In genomic region chr11:50030193-50030592, GRCh38 we compare ENCODE assay signal across 23 cellular contexts. TPM values are rescaled to one million over a fixed set of nuclear protein-coding genes. Genes with fewer than 3 reads are reported as not detected.
DNase-seq lines count a peak whose midpoint lies in the region; ATAC-seq and TF ChIP-seq lines count a peak whose summit lies in the region.
"Had no signal": no experiment of that assay in that cellular context is flagged by ENCODE, and none has a peak within 500 bp of the region (broad histone marks: within the 10 kb centered on the region; RNA-seq: fewer than 3 reads in every experiment).

No MANE protein-coding gene starts in this region.

- H3K4me1 ChIP-seq in heart left ventricle = peaks cover 0 to 3% (median 0%) of the 10 kb centered on the region in 12 donors
- H3K4me1 ChIP-seq: BE2C; BLaER1 treated with 17β-estradiol and CSF1 and Interleukin-3, amounts not matched to agents 10 nM and 100 nM; HAP-1 had no signal

- no peak overlapping the region for H3K4me3 ChIP-seq in heart left ventricle
- H3K4me3 ChIP-seq: BLaER1 treated with 17β-estradiol and CSF1 and Interleukin-3, amounts not matched to agents 10 nM and 100 nM; GM12878; GM23338; HAP-1 had no signal

- H3K9me3 ChIP-seq in heart left ventricle = peaks cover 0 to 9% (median 0%) of the 10 kb centered on the region in 12 donors
- H3K9me3 ChIP-seq: BE2C, HAP-1 had no signal

- TF ChIP-seq POLR2A in heart left ventricle (IDR thresholded peaks at IDR 0.05) = no peak

- no peak overlapping the region for H3K27ac ChIP-seq in heart left ventricle
- H3K27ac ChIP-seq: 22Rv1; BLaER1 treated with 17β-estradiol and CSF1 and Interleukin-3, amounts not matched to agents 10 nM and 100 nM had no signal

- peak; percentile 89 for ATAC-seq in Right ventricle myocardium inferior
- peak; percentile 55 to 94 (median 84) for ATAC-seq in heart left ventricle
- ATAC-seq in left ventricle myocardium superior = peak; percentile 90
- ATAC-seq: GM12878, GM23338 had no signal

- H3K36me3 ChIP-seq in heart left ventricle = no peaks in the 10 kb centered on the region
- H3K36me3 ChIP-seq: BE2C; BLaER1 treated with 17β-estradiol and CSF1 and Interleukin-3, amounts not matched to agents 10 nM and 100 nM; HAP-1 had no signal

- no peaks in the 10 kb centered on the region for H3K27me3 ChIP-seq in heart left ventricle
- H3K27me3 ChIP-seq: BE2C; BLaER1 treated with 17β-estradiol and CSF1 and Interleukin-3, amounts not matched to agents 10 nM and 100 nM had no signal

- intact Hi-C loops in Right ventricle myocardium inferior (cut with DNase I) (no loop called here), cardiac septum (cut with DNase I) (no loop called here), heart left ventricle (cut with DNase I) (no loop called here), left ventricle myocardium superior (cut with micrococcal nuclease) (no loop called here)

- no peak for TF ChIP-seq CTCF in heart left ventricle (IDR thresholded peaks at IDR 0.05)

- DNase-seq in Right ventricle myocardium inferior (ENCODE audit: missing footprints) = no peak
- no peak for DNase-seq in cardiac septum (ENCODE audit: low spot score)
- DNase-seq in heart left ventricle = no peak
- DNase-seq in left ventricle myocardium superior = no peak
- DNase-seq in stromal cell of bone marrow (ENCODE audit: low read depth) = peak; percentile 9
- DNase-seq in H4 (ENCODE audit: low spot score) = no peak
- no peak for DNase-seq in SHP77 treated with DMSO at 0.1 percent for 48 hours (lab: John Stamatoyannopoulos, UW)
- DNase-seq in activated CD4-positive, alpha-beta T cell treated with anti-CD3 and anti-CD28 coated beads, Interleukin-2, amount 50 U/mL, for 48 hours = no peak
- DNase-seq: BE2C; CD4-positive, alpha-beta T cell; CD8-positive, alpha-beta memory T cell; DMS 273 treated with DMSO at 0.1 percent for 48 hours; DMS79; EL; GDM1; HFFc6 had no signal

- WGBS in heart left ventricle, 4 donors = 13 to 48% (median 28%) methylated on average over 1 of the region's 1 CpG

RNA-seq across cellular contexts. Expression of gene OR4C45, which starts 2.5 kb away (rescaled TPM):
- total RNA-seq in Right ventricle myocardium inferior (not detected), cardiac septum (not detected), heart left ventricle (not detected), left ventricle myocardium superior (not detected)
- not detected for polyA plus RNA-seq in heart left ventricle
- not detected in 2 replicates for total RNA-seq in H4 (2014; rRNA removed; shearing (Covaris generic))
- total RNA-seq: CD4-positive, alpha-beta T cell; CD8-positive, alpha-beta memory T cell; GM12878; GM23338; HFFc6 had no signal
- polyA plus RNA-seq: AG04450; CD14-positive monocyte; CD8-positive, alpha-beta memory T cell; GM12878; GM23338 had no signal

RNA-seq across cellular contexts. Expression of gene OR4C12, which starts 47.9 kb away (rescaled TPM):
- total RNA-seq in Right ventricle myocardium inferior = not detected
- not detected for total RNA-seq in cardiac septum
- total RNA-seq in heart left ventricle = not detected
- not detected for polyA plus RNA-seq in heart left ventricle
- total RNA-seq in left ventricle myocardium superior = not detected
- not detected in 2 replicates for total RNA-seq in H4 (2014; rRNA removed; shearing (Covaris generic))
- total RNA-seq: CD4-positive, alpha-beta T cell; CD8-positive, alpha-beta memory T cell; GM12878; GM23338; HFFc6 had no signal
- polyA plus RNA-seq: AG04450; CD14-positive monocyte; CD8-positive, alpha-beta memory T cell; GM12878; GM23338 had no signal
